In the genomic region with DNA sequence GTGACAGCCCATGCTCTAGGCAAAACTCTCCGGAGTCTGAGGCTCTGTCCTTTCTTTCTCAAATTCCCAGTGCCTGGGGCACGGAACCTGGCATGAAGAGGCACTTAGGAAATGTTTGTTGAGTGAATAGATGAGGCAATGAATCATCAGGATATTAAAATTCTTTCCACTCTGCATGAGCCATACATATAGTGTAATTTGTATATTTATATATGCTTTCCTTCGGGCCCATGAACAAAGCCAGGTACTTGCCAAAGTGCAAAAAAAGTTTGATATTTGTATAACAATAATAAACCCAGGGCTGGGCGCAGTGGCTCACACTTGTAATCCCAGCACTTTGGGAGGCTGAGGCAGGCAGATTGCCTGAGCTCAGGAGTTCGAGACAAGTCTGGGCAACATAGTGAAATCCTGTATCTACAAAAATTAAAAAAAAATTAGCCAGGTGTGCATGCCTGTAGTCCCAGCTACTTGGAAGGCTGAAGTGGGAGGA, we compare ENCODE assay signal across 13 cellular contexts.
DNase-seq lines count a peak whose midpoint lies in the region; ATAC-seq, FAIRE-seq and TF ChIP-seq lines count a peak whose summit lies in the region.
"Had no signal": no experiment of that assay in that cellular context is flagged by ENCODE, and none has a peak within 500 bp of the region (broad histone marks: within the 10 kb centered on the region; RNA-seq: fewer than 3 reads in every experiment).

No MANE protein-coding gene starts in this region.

- H3K4me3 ChIP-seq in endothelial cell of umbilical vein (replicated peaks in 1 of 3; ENCODE audit: insufficient read depth in 1 of 3, low read depth in 1 of 3, low read length in 3 of 3): no peak overlapping the region
- no peak overlapping the region for H3K4me3 ChIP-seq in osteoblast (ENCODE audit: insufficient read depth, low read length)
- H3K4me3 ChIP-seq in H7 (ENCODE audit: insufficient read depth, low read depth, low read length): no peak overlapping the region
- H3K4me3 ChIP-seq: esophagus muscularis mucosa had no signal

- dilution Hi-C loops in endothelial cell of umbilical vein (cut with MboI; ENCODE audit: extremely low pct_ligation_motif_present, low sequenced_read_pairs): no loop called here

- H4K20me1 ChIP-seq in endothelial cell of umbilical vein (replicated peaks; ENCODE audit: control insufficient read depth, extremely low read depth, insufficient read depth, low read length) (no peaks in the 10 kb centered on the region), osteoblast (ENCODE audit: insufficient read depth, low read length) (no peaks in the 10 kb centered on the region)

- ATAC-seq in GM21526 (IDR thresholded peaks at IDR 0.05; ENCODE audit: low FRiP score, unreplicated experiment): no peak
- no peak for ATAC-seq in HG03439 (IDR thresholded peaks at IDR 0.05; ENCODE audit: unreplicated experiment)
- ATAC-seq in HG03280 (IDR thresholded peaks at IDR 0.05; ENCODE audit: unreplicated experiment): no peak
- ATAC-seq: activated CD8-positive, alpha-beta T cell treated with anti-CD3 and anti-CD28 coated beads, Interleukin-2, amount 10 ng/mL, durations not matched to agents 7 days and 5 days; activated naive CD8-positive, alpha-beta T cell treated with anti-CD3 and anti-CD28 coated beads, Interleukin-2, amount 50 U/mL, for 24 hours had no signal

- H3K9ac ChIP-seq in endothelial cell of umbilical vein (replicated peaks; ENCODE audit: extremely low read depth, insufficient read depth, low read length): no peak overlapping the region

- BruUV-seq in endothelial cell of umbilical vein (replicated peaks; lab: Mats Ljungman, UMichigan): no TSS peak

- peak; percentile 96 for DNase-seq in ELR (ENCODE audit: low read depth)
- DNase-seq in RCC 7860 (ENCODE audit: low spot score): peak; percentile 37
- peak; percentile 64 for DNase-seq in endothelial cell of umbilical vein (ENCODE audit: low read depth, low spot score)
- DNase-seq in osteoblast (ENCODE audit: insufficient read length, low spot score, missing footprints): peak; percentile 90
- no peak for DNase-seq in H7
- DNase-seq: activated CD8-positive, alpha-beta T cell treated with anti-CD3 and anti-CD28 coated beads, Interleukin-2, amount 10 ng/mL, durations not matched to agents 7 days and 5 days; activated naive CD8-positive, alpha-beta T cell treated with anti-CD3 and anti-CD28 coated beads, Interleukin-2, amount 50 U/mL, for 24 hours; DMS153; NCI-H510A had no signal

- FAIRE-seq in RCC 7860 (lab: Jason Lieb, UNC) (no peak), endothelial cell of umbilical vein (lab: Jason Lieb, UNC) (peak; percentile 79)

- POLR2A ChIA-PET in endothelial cell of umbilical vein (lab: Charles Lee): interaction anchor here (0.6 kb wide), 1 partner anchor 70 kb away, joined by 10 read pairs; no protein-coding TSS in a partner anchor

- H3K27me3 ChIP-seq in endothelial cell of umbilical vein (ENCODE audit: control insufficient read depth in 2 of 2, insufficient read depth in 2 of 2, low read length in 2 of 2): no peaks in the 10 kb centered on the region
- H3K27me3 ChIP-seq in osteoblast (ENCODE audit: insufficient read depth, low read length): no peaks in the 10 kb centered on the region
- no peaks in the 10 kb centered on the region for H3K27me3 ChIP-seq in H7 (ENCODE audit: control insufficient read depth, insufficient read depth, low read length)
- H3K27me3 ChIP-seq: esophagus muscularis mucosa had no signal

- no peak overlapping the region for H3K4me2 ChIP-seq in endothelial cell of umbilical vein (ENCODE audit: insufficient read depth, low read length)
- H3K4me2 ChIP-seq in osteoblast (ENCODE audit: insufficient read depth, low read length): peak overlapping the region; percentile 12

- H3K4me1 ChIP-seq in endothelial cell of umbilical vein (ENCODE audit: control insufficient read depth, extremely low read depth, insufficient read depth, low read length): peaks cover 3% of the 10 kb centered on the region
- H3K4me1 ChIP-seq in osteoblast (ENCODE audit: insufficient read depth, low read length): peaks cover 11% of the 10 kb centered on the region
- H3K4me1 ChIP-seq: esophagus muscularis mucosa had no signal

- H3K36me3 ChIP-seq in endothelial cell of umbilical vein (ENCODE audit: control insufficient read depth in 2 of 2, extremely low read depth in 1 of 2, insufficient read depth in 2 of 2, low read length in 2 of 2): no peaks in the 10 kb centered on the region
- H3K36me3 ChIP-seq in osteoblast (ENCODE audit: insufficient read depth, low read length): no peaks in the 10 kb centered on the region
- H3K36me3 ChIP-seq in H7 (replicated peaks; ENCODE audit: control insufficient read depth, insufficient read depth, low read length): no peaks in the 10 kb centered on the region
- H3K36me3 ChIP-seq: esophagus muscularis mucosa had no signal

- H3K27ac ChIP-seq in endothelial cell of umbilical vein (ENCODE audit: insufficient read depth, low read depth, low read length): no peak overlapping the region
- H3K27ac ChIP-seq in osteoblast (ENCODE audit: low read depth, low read length): peak overlapping the region; percentile 92
- H3K27ac ChIP-seq: esophagus muscularis mucosa had no signal

- no peaks in the 10 kb centered on the region for H3K9me1 ChIP-seq in endothelial cell of umbilical vein (replicated peaks; ENCODE audit: control insufficient read depth, extremely low read depth, insufficient read depth, low read length)

- H2AFZ ChIP-seq in endothelial cell of umbilical vein (ENCODE audit: low read depth, low read length) (peak overlapping the region; percentile 34), osteoblast (ENCODE audit: low read length) (peak overlapping the region; percentile 67)

- H3K9me3 ChIP-seq in endothelial cell of umbilical vein (replicated peaks; ENCODE audit: control insufficient read depth, insufficient read depth, low read length) (no peaks in the 10 kb centered on the region), osteoblast (ENCODE audit: low read depth, low read length) (no peaks in the 10 kb centered on the region)
- H3K9me3 ChIP-seq: esophagus muscularis mucosa had no signal

- CTCF ChIA-PET in endothelial cell of umbilical vein (lab: Charles Lee): interaction anchor here (0.7 to 1.4 kb wide), 4 partner anchors 12 to 92 kb away, joined by 3 to 5 read pairs (median 3); no protein-coding TSS in a partner anchor

- intact Hi-C loops in endothelial cell of umbilical vein (cut with micrococcal nuclease): loop anchor here (10.0 kb wide), 1 partner anchor 1591 kb away; no protein-coding TSS in a partner anchor

- TF ChIP-seq POLR2A in endothelial cell of umbilical vein (IDR thresholded peaks at IDR 0.05; ENCODE audit: low read depth, low read length): no peak

- TF ChIP-seq CTCF in endothelial cell of umbilical vein (IDR thresholded peaks at IDR 0.05; ENCODE audit: extremely low read depth in 1 of 2, insufficient read depth in 1 of 2, low read depth in 1 of 2, low read length in 2 of 2) (no peak), osteoblast (IDR thresholded peaks at IDR 0.05; ENCODE audit: extremely low read depth, low read depth, low read length) (no peak)

- H3K79me2 ChIP-seq in endothelial cell of umbilical vein (ENCODE audit: control insufficient read depth, insufficient read depth, low read length) (no peaks in the 10 kb centered on the region), osteoblast (ENCODE audit: insufficient read depth, low read length) (no peaks in the 10 kb centered on the region)

TF ChIP-seq in endothelial cell of umbilical vein, 7 proteins besides CTCF, POLR2A, EP300 and RAD21:
- TF ChIP-seq JUN (IDR thresholded peaks at IDR 0.05; ENCODE audit: borderline replicate concordance, insufficient read depth, insufficient read length, low read depth) (peak; percentile 44), FOS (IDR thresholded peaks at IDR 0.05; ENCODE audit: borderline replicate concordance, insufficient read depth, low read length) (peak; percentile 54), MYC (IDR thresholded peaks at IDR 0.05; ENCODE audit: low read depth, low read length) (no peak)
TF ChIP-seq in endothelial cell of umbilical vein: peak in this region for 2.
